Comparison of ENCODE assay signal across 21 cellular contexts in genomic region chr9:29220852-29221251, GRCh38. TPM values are rescaled to one million over a fixed set of nuclear protein-coding genes. Genes with fewer than 3 reads are reported as not detected.
DNase-seq lines count a peak whose midpoint lies in the region; TF ChIP-seq lines count a peak whose summit lies in the region.
"Had no signal": no experiment of that assay in that cellular context is flagged by ENCODE, and none has a peak within 500 bp of the region (broad histone marks: within the 10 kb centered on the region; RNA-seq: fewer than 3 reads in every experiment).

No MANE protein-coding gene starts in this region.

- H3K9me3 ChIP-seq in OCI-LY3 (ENCODE audit: insufficient read depth, low read length) (no peaks in the 10 kb centered on the region), breast epithelium (no peaks in the 10 kb centered on the region), MG63 (no peaks in the 10 kb centered on the region)

- peak; percentile 15; the same call in 1 of the 2 replicates for TF ChIP-seq CTCF in OCI-LY3 (IDR thresholded peaks at IDR 0.05; ENCODE audit: low read depth, low read length)
- TF ChIP-seq CTCF in breast epithelium (IDR thresholded peaks at IDR 0.05) = no peak

- DNase-seq in NCI-H524 (lab: John Stamatoyannopoulos, UW) (peak; percentile 7 to 30), NCI-H524 treated with DMSO at 0.1 percent for 48 hours (lab: John Stamatoyannopoulos, UW) (no peak), left kidney (ENCODE audit: low read depth, low spot score) (peak; percentile 47), breast epithelium (ENCODE audit: low spot score in 2 of 2) (no peak), MG63 (no peak), foreskin melanocyte (no peak)
- DNase-seq: 8988T, Calu3, DMS79 treated with DMSO at 0.1 percent for 48 hours, GF-D8, Kasumi-1, NCI-H1105 treated with DMSO at 0.1 percent for 48 hours, NCI-H1694, NCI-H2029 treated with DMSO at 0.1 percent for 48 hours, NCI-H446 treated with DMSO at 0.1 percent for 48 hours, Right ventricle myocardium superior, RPMI8226 had no signal

- H3K4me1 ChIP-seq in OCI-LY3 (ENCODE audit: low read length) (peaks cover 11% of the 10 kb centered on the region), breast epithelium (no peaks in the 10 kb centered on the region)

- TF ChIP-seq POLR2A in breast epithelium (IDR thresholded peaks at IDR 0.05) = no peak

- intact Hi-C loops in breast epithelium (cut with DNase I; ENCODE audit: low total_unique reads) = no loop called here

- no peaks in the 10 kb centered on the region for H3K79me2 ChIP-seq in OCI-LY3 (ENCODE audit: low read length)

- H3K4me3 ChIP-seq in OCI-LY3 (ENCODE audit: low read length) (no peak overlapping the region), breast epithelium (no peak overlapping the region), MG63 (no peak overlapping the region)
- H3K4me3 ChIP-seq: K562 had no signal

- H4K20me1 ChIP-seq in OCI-LY3 (ENCODE audit: insufficient read depth, low read length) = no peaks in the 10 kb centered on the region

- H3K4me2 ChIP-seq in OCI-LY3 (ENCODE audit: low read length) = no peak overlapping the region

- H3K36me3 ChIP-seq in OCI-LY3 (replicated peaks; ENCODE audit: low read depth, low read length) (no peaks in the 10 kb centered on the region), breast epithelium (peaks cover 4% of the 10 kb centered on the region), MG63 (no peaks in the 10 kb centered on the region)

- H2AFZ ChIP-seq in OCI-LY3 (ENCODE audit: low read depth, low read length) = no peak overlapping the region

- H3K27ac ChIP-seq in OCI-LY3 (ENCODE audit: low read length) = no peak overlapping the region
- no peak overlapping the region for H3K27ac ChIP-seq in breast epithelium
- H3K27ac ChIP-seq: HL-60 had no signal

- no peaks in the 10 kb centered on the region for H3K27me3 ChIP-seq in OCI-LY3 (ENCODE audit: low read depth, low read length)
- peaks cover 0 to 29% of the 10 kb centered on the region in 2 donors for H3K27me3 ChIP-seq in breast epithelium
- H3K27me3 ChIP-seq in MG63 = no peaks in the 10 kb centered on the region

- H3K9ac ChIP-seq in OCI-LY3 (ENCODE audit: low read length) = no peak overlapping the region

RNA-seq across cellular contexts. Expression of gene LINGO2, which starts 7.5 kb away (rescaled TPM):
- total RNA-seq in breast epithelium = under 1 TPM in 1 of 3 donors, not detected in 2; 0.59 TPM
- not detected in 2 replicates for total RNA-seq in MG63 (2014; rRNA removed; shearing (Covaris generic); ENCODE audit: low replicate concordance)
- total RNA-seq: HepG2, K562, Right ventricle myocardium superior had no signal

Comparison
In these comparisons a context has a peak if more than half of its experiments do, and no peak if none do; other contexts are left out.
1. DNase-seq: peak in NCI-H524 (2 of 2) and left kidney (single experiment); none in NCI-H524 treated with DMSO at 0.1 percent for 48 hours (single experiment), breast epithelium (0 of 2), MG63 (single experiment) and foreskin melanocyte (single experiment).